In the genomic region with DNA sequence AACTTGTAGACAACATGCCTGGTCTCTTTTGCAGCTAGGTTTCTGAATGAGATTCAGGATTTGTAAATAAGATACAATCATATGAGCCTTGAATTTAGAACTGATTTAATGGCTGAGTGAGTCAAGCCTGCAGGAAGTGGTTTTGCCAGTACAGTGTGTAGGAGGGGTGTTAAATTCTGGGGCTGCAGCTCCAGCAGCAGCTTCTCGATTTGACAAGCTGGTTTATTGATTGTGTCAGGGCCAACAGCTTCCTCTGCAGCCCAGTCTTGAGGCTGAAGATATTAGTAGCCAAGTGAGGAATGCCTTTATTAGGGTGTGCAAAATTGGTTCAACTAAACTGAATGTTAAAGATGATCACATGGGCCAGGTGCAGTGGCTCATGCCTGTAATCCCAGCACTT, we compare ENCODE assay signal across 8 cellular contexts. TPM values are rescaled to one million over a fixed set of nuclear protein-coding genes. Genes with fewer than 3 reads are reported as not detected.
DNase-seq lines count a peak whose midpoint lies in the region; ATAC-seq lines count a peak whose summit lies in the region.

No MANE protein-coding gene starts in this region.

- H3K4me1 Mint-ChIP-seq in dendritic cell treated with granulocyte-macrophage colony-stimulating factor and Interleukin-4, amounts not matched to agents 40 ng/mL and 50 ng/mL, for 4 days (ENCODE audit: low read depth) = peaks cover 60% of the 10 kb centered on the region

- H3K4me3 Mint-ChIP-seq in dendritic cell treated with granulocyte-macrophage colony-stimulating factor and Interleukin-4, amounts not matched to agents 40 ng/mL and 50 ng/mL, for 4 days = no peak overlapping the region

- in situ Hi-C loops in SK-MEL-5 (cut with HindIII; ENCODE audit: low pct_unique_long_range_greater_than_20kb, low sequenced_read_pairs) = no loop called here

- ATAC-seq in HG03469 (IDR thresholded peaks at IDR 0.05; ENCODE audit: unreplicated experiment) (no peak), HG02852 (IDR thresholded peaks at IDR 0.05; ENCODE audit: unreplicated experiment) (no peak), HG02642 (IDR thresholded peaks at IDR 0.05; ENCODE audit: poor library complexity, unreplicated experiment) (no peak)

- peaks cover 7% of the 10 kb centered on the region for H3K36me3 Mint-ChIP-seq in dendritic cell treated with granulocyte-macrophage colony-stimulating factor and Interleukin-4, amounts not matched to agents 40 ng/mL and 50 ng/mL, for 4 days (ENCODE audit: low read depth)

- peaks cover 20% of the 10 kb centered on the region for H3K9me3 Mint-ChIP-seq in dendritic cell treated with granulocyte-macrophage colony-stimulating factor and Interleukin-4, amounts not matched to agents 40 ng/mL and 50 ng/mL, for 4 days

- peaks cover 18% of the 10 kb centered on the region for H3K27me3 Mint-ChIP-seq in dendritic cell treated with granulocyte-macrophage colony-stimulating factor and Interleukin-4, amounts not matched to agents 40 ng/mL and 50 ng/mL, for 4 days

- peak overlapping the region; percentile 65 for H3K27ac Mint-ChIP-seq in dendritic cell treated with granulocyte-macrophage colony-stimulating factor and Interleukin-4, amounts not matched to agents 40 ng/mL and 50 ng/mL, for 4 days

- DNase-seq in Daoy (ENCODE audit: low read depth) (peak; percentile 78), SK-MEL-5 (ENCODE audit: low read depth, low spot score) (peak; percentile 40), retina (no peak)
- DNase-seq in stimulated activated CD4-positive, alpha-beta T cell treated with anti-CD3 and anti-CD28 coated beads, Interleukin-12 subunit alpha, Interleukin-12 subunit beta, amount 100 ng/mL, for 48 hours (ENCODE audit: low read depth in 2 of 3, low spot score in 1 of 3) = peak; percentile 26 to 43 (median 28)

- intact Hi-C loops in dendritic cell treated with granulocyte-macrophage colony-stimulating factor and Interleukin-4, amounts not matched to agents 40 ng/mL and 50 ng/mL, for 4 days (cut with micrococcal nuclease) = no loop called here

RNA-seq across cellular contexts. Expression of a gene that starts 11.5 kb away (rescaled TPM):
- total RNA-seq in Daoy (2014; rRNA removed; shearing (Covaris generic)) = not detected in 2 replicates
- total RNA-seq in SK-MEL-5 (2014; rRNA removed; shearing (Covaris generic)) = not detected in 2 replicates
- not detected in 2 replicates for polyA plus RNA-seq in SK-MEL-5 (2015; cell fraction: cytosol; rRNA removed)
- polyA plus RNA-seq in SK-MEL-5 (2015; cell fraction: nucleus; rRNA removed) = not detected in 2 replicates
